In the genomic region with DNA sequence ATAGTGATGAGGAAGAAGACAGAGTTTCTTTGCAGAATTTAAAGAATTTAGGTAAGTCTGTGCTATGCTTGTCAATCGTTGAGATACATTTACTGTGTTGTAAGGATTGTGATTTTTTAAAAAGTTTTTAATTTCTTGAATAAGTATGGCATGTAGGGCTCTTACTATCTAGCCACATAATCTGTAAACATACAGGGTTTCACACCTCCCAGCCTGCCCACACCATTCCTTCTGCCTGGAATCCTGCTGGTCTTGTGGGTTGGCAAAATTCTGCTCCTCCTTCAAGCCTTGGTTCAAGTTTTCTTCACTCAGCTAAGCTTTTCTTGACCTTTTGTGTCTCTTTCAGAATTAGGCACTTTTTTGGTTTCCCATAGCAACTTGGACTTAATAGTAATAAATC, we compare ENCODE assay signal across 21 cellular contexts. TPM values are rescaled to one million over a fixed set of nuclear protein-coding genes. Genes with fewer than 3 reads are reported as not detected.
A peak's percentile ranks its signal among the peaks of the same experiment; 100 is the strongest.
DNase-seq lines count a peak whose midpoint lies in the region; ATAC-seq, FAIRE-seq and TF ChIP-seq lines count a peak whose summit lies in the region.
"Had no signal": no experiment of that assay in that cellular context is flagged by ENCODE, and none has a peak within 500 bp of the region (broad histone marks: within the 10 kb centered on the region; RNA-seq: fewer than 3 reads in every experiment).

No MANE protein-coding gene starts in this region.

- peaks cover 27% of the 10 kb centered on the region for H3K4me1 Mint-ChIP-seq in activated naive CD4-positive, alpha-beta T cell treated with anti-CD3 and anti-CD28 coated beads for 36 hours (ENCODE audit: low read depth)
- peaks cover 13% of the 10 kb centered on the region for H3K4me1 Mint-ChIP-seq in activated naive CD4-positive, alpha-beta T cell treated with anti-CD3 and anti-CD28 coated beads, Interleukin-2, amount 10 ng/mL, durations not matched to agents 7 days and 5 days
- H3K4me1 Mint-ChIP-seq in activated T-helper 17 cell treated with anti-CD3 and anti-CD28 coated beads, Interleukin-2, amount 50 U/mL, for 72 hours: peaks cover 14% of the 10 kb centered on the region
- H3K4me1 Mint-ChIP-seq in memory B cell: peaks cover 17% of the 10 kb centered on the region

- H3K9me3 ChIP-seq in tibial nerve: peaks cover 0 to 5% (median 0%) of the 10 kb centered on the region in 4 donors
- H3K9me3 ChIP-seq: MG63 had no signal

- peaks cover 0 to 100% (median 23%) of the 10 kb centered on the region in 3 donors for H3K36me3 ChIP-seq in tibial nerve

- H3K27ac Mint-ChIP-seq in activated naive CD4-positive, alpha-beta T cell treated with anti-CD3 and anti-CD28 coated beads for 36 hours: peak overlapping the region; percentile 21
- no peak overlapping the region for H3K27ac Mint-ChIP-seq in activated naive CD4-positive, alpha-beta T cell treated with anti-CD3 and anti-CD28 coated beads, Interleukin-2, amount 10 ng/mL, durations not matched to agents 7 days and 5 days
- H3K27ac Mint-ChIP-seq in activated T-helper 17 cell treated with anti-CD3 and anti-CD28 coated beads, Interleukin-2, amount 50 U/mL, for 72 hours: peak overlapping the region; percentile 8
- H3K27ac Mint-ChIP-seq in memory B cell: peak overlapping the region; percentile 47
- H3K27ac Mint-ChIP-seq: B cell; CD4-positive, alpha-beta T cell had no signal

- no peak for ATAC-seq in activated T-helper 17 cell treated with anti-CD3 and anti-CD28 coated beads, Interleukin-2, amount 50 U/mL, for 72 hours (replicated peaks)
- no peak for ATAC-seq in memory B cell (ENCODE audit: low read depth)
- ATAC-seq: HCT116 had no signal

- no peak for TF ChIP-seq POLR2A in tibial nerve (IDR thresholded peaks at IDR 0.05)

- no peak overlapping the region for H3K4me3 ChIP-seq in tibial nerve
- H3K4me3 ChIP-seq: MG63 had no signal

- intact Hi-C loops in activated naive CD4-positive, alpha-beta T cell treated with anti-CD3 and anti-CD28 coated beads for 36 hours (cut with micrococcal nuclease): no loop called here

- H3K27me3 Mint-ChIP-seq in activated naive CD4-positive, alpha-beta T cell treated with anti-CD3 and anti-CD28 coated beads for 36 hours (ENCODE audit: low read depth): no peaks in the 10 kb centered on the region
- no peaks in the 10 kb centered on the region for H3K27me3 Mint-ChIP-seq in activated naive CD4-positive, alpha-beta T cell treated with anti-CD3 and anti-CD28 coated beads, Interleukin-2, amount 10 ng/mL, durations not matched to agents 7 days and 5 days
- H3K27me3 Mint-ChIP-seq in activated T-helper 17 cell treated with anti-CD3 and anti-CD28 coated beads, Interleukin-2, amount 50 U/mL, for 72 hours: no peaks in the 10 kb centered on the region
- H3K27me3 Mint-ChIP-seq in memory B cell: no peaks in the 10 kb centered on the region
- H3K27me3 Mint-ChIP-seq: B cell; CD4-positive, alpha-beta T cell had no signal

- CTCF ChIA-PET in activated naive CD4-positive, alpha-beta T cell treated with anti-CD3 and anti-CD28 coated beads for 36 hours (lab: Charles Lee): no interaction called here
- CTCF ChIA-PET in activated naive CD4-positive, alpha-beta T cell treated with anti-CD3 and anti-CD28 coated beads, Interleukin-2, amount 10 ng/mL, durations not matched to agents 7 days and 5 days (lab: Charles Lee): no interaction called here

- DNase-seq in activated naive CD4-positive, alpha-beta T cell treated with anti-CD3 and anti-CD28 coated beads for 36 hours: no peak
- DNase-seq in activated naive CD4-positive, alpha-beta T cell treated with anti-CD3 and anti-CD28 coated beads, Interleukin-2, amount 10 ng/mL, durations not matched to agents 7 days and 5 days: no peak
- DNase-seq in EH (ENCODE audit: low read depth): peak; percentile 14
- DNase-seq in memory B cell (ENCODE audit: low spot score in 2 of 2): no peak
- DNase-seq in D721Med (ENCODE audit: insufficient read length, low spot score): no peak
- DNase-seq in tibial nerve (ENCODE audit: low spot score in 2 of 2): no peak
- no peak for DNase-seq in NCI-H2029 treated with DMSO at 0.1 percent for 48 hours (lab: John Stamatoyannopoulos, UW)
- DNase-seq: ACHN; CD4-positive, alpha-beta T cell; DMS79 treated with DMSO at 0.1 percent for 48 hours; GDM1; KG1; MG63; NCI-H1105 treated with DMSO at 0.1 percent for 48 hours; NCI-H187; NCI-H2171; NCI-H774 had no signal

- no peaks in the 10 kb centered on the region for H3K27me3 ChIP-seq in tibial nerve
- H3K27me3 ChIP-seq: MG63 had no signal

- H3K4me3 Mint-ChIP-seq in activated naive CD4-positive, alpha-beta T cell treated with anti-CD3 and anti-CD28 coated beads for 36 hours: no peak overlapping the region
- H3K4me3 Mint-ChIP-seq in activated naive CD4-positive, alpha-beta T cell treated with anti-CD3 and anti-CD28 coated beads, Interleukin-2, amount 10 ng/mL, durations not matched to agents 7 days and 5 days: no peak overlapping the region
- no peak overlapping the region for H3K4me3 Mint-ChIP-seq in activated T-helper 17 cell treated with anti-CD3 and anti-CD28 coated beads, Interleukin-2, amount 50 U/mL, for 72 hours
- H3K4me3 Mint-ChIP-seq in memory B cell: no peak overlapping the region
- H3K4me3 Mint-ChIP-seq: B cell; CD4-positive, alpha-beta T cell had no signal

- peaks cover 37% of the 10 kb centered on the region for H3K36me3 Mint-ChIP-seq in activated naive CD4-positive, alpha-beta T cell treated with anti-CD3 and anti-CD28 coated beads for 36 hours (ENCODE audit: low read depth)
- H3K36me3 Mint-ChIP-seq in activated naive CD4-positive, alpha-beta T cell treated with anti-CD3 and anti-CD28 coated beads, Interleukin-2, amount 10 ng/mL, durations not matched to agents 7 days and 5 days: peaks cover 48% of the 10 kb centered on the region
- H3K36me3 Mint-ChIP-seq in activated T-helper 17 cell treated with anti-CD3 and anti-CD28 coated beads, Interleukin-2, amount 50 U/mL, for 72 hours (ENCODE audit: low read depth): peaks cover 97% of the 10 kb centered on the region
- H3K36me3 Mint-ChIP-seq in memory B cell: peaks cover 28% of the 10 kb centered on the region

- no peak overlapping the region for H3K27ac ChIP-seq in tibial nerve

- no peak for FAIRE-seq in D721Med (lab: Jason Lieb, UNC)
- FAIRE-seq: GM19239 had no signal

- 77 to 79% methylated on average over 1 of the region's 1 CpG for WGBS in tibial nerve, 2 donors

- no peak for TF ChIP-seq EP300 in tibial nerve (IDR thresholded peaks at IDR 0.05)

- H3K9me3 Mint-ChIP-seq in activated naive CD4-positive, alpha-beta T cell treated with anti-CD3 and anti-CD28 coated beads for 36 hours: peaks cover 1% of the 10 kb centered on the region
- no peaks in the 10 kb centered on the region for H3K9me3 Mint-ChIP-seq in activated naive CD4-positive, alpha-beta T cell treated with anti-CD3 and anti-CD28 coated beads, Interleukin-2, amount 10 ng/mL, durations not matched to agents 7 days and 5 days
- H3K9me3 Mint-ChIP-seq in activated T-helper 17 cell treated with anti-CD3 and anti-CD28 coated beads, Interleukin-2, amount 50 U/mL, for 72 hours: no peaks in the 10 kb centered on the region
- no peaks in the 10 kb centered on the region for H3K9me3 Mint-ChIP-seq in memory B cell
- H3K9me3 Mint-ChIP-seq: CD4-positive, alpha-beta T cell had no signal

- TF ChIP-seq CTCF in D721Med (IDR thresholded peaks at IDR 0.05; ENCODE audit: insufficient read depth, missing control alignments) (no peak), tibial nerve (IDR thresholded peaks at IDR 0.05) (no peak)

- H3K4me1 ChIP-seq in tibial nerve: peaks cover 0 to 21% (median 0%) of the 10 kb centered on the region in 4 donors

RNA-seq across cellular contexts. Expression of a gene that starts 7.5 kb away (rescaled TPM):
- total RNA-seq in activated naive CD4-positive, alpha-beta T cell treated with anti-CD3 and anti-CD28 coated beads for 36 hours: 10 to 100 TPM; 39.0 to 43.7 TPM
- 10 to 100 TPM; 47.9 to 57.6 TPM for total RNA-seq in activated T-helper 17 cell treated with anti-CD3 and anti-CD28 coated beads, Interleukin-2, amount 50 U/mL, for 72 hours
- total RNA-seq in tibial nerve: 10 to 100 TPM; 21.0 to 31.5 (median 26.8) TPM

RNA-seq across cellular contexts. Expression of a gene that starts 40.7 kb away (rescaled TPM):
- 100 to 1,000 TPM in 1 of 2 experiments, 10 to 100 TPM in 1; 99.6 to 107 TPM for total RNA-seq in activated naive CD4-positive, alpha-beta T cell treated with anti-CD3 and anti-CD28 coated beads for 36 hours
- 100 to 1,000 TPM in 1 of 2 donors, 10 to 100 TPM in 1; 98.8 to 171 TPM for total RNA-seq in activated T-helper 17 cell treated with anti-CD3 and anti-CD28 coated beads, Interleukin-2, amount 50 U/mL, for 72 hours
- 100 to 1,000 TPM in 1 of 4 donors, 10 to 100 TPM in 3; 33.3 to 120 (median 69.8) TPM for total RNA-seq in tibial nerve

RNA-seq across cellular contexts. Expression of a gene that starts 40.8 kb away (rescaled TPM):
- total RNA-seq in activated naive CD4-positive, alpha-beta T cell treated with anti-CD3 and anti-CD28 coated beads for 36 hours: 10 to 100 TPM; 10.6 to 11.3 TPM
- total RNA-seq in activated T-helper 17 cell treated with anti-CD3 and anti-CD28 coated beads, Interleukin-2, amount 50 U/mL, for 72 hours: 10 to 100 TPM in 1 of 2 donors, 1 to 10 TPM in 1; 9.0 to 22.2 TPM
- total RNA-seq in tibial nerve: 1 to 10 TPM; 2.7 to 5.7 (median 3.4) TPM

RNA-seq across cellular contexts. Expression of a gene that starts 50.8 kb away (rescaled TPM):
- 10 to 100 TPM; 96.2 to 99.9 TPM for total RNA-seq in activated naive CD4-positive, alpha-beta T cell treated with anti-CD3 and anti-CD28 coated beads for 36 hours
- 10 to 100 TPM; 84.2 to 95.7 TPM for total RNA-seq in activated T-helper 17 cell treated with anti-CD3 and anti-CD28 coated beads, Interleukin-2, amount 50 U/mL, for 72 hours
- total RNA-seq in tibial nerve: 100 to 1,000 TPM in 1 of 4 donors, 10 to 100 TPM in 3; 53.6 to 107 (median 79.4) TPM
